16 cellular contexts compared by ENCODE assay signal in genomic region chr11:57410287-57410686, GRCh38. TPM values are rescaled to one million over a fixed set of nuclear protein-coding genes. Genes with fewer than 3 reads are reported as not detected.
A peak's percentile ranks its signal among the peaks of the same experiment; 100 is the strongest.
DNase-seq lines count a peak whose midpoint lies in the region; ATAC-seq and TF ChIP-seq lines count a peak whose summit lies in the region.
"Had no signal": no experiment of that assay in that cellular context is flagged by ENCODE, and none has a peak within 500 bp of the region (broad histone marks: within the 10 kb centered on the region; RNA-seq: fewer than 3 reads in every experiment).

No MANE protein-coding gene starts in this region.

- H3K36me3 ChIP-seq in adipocyte (ENCODE audit: control insufficient read depth, insufficient read depth, low read length, severe bottlenecking) (peaks cover 46% of the 10 kb centered on the region), neural progenitor cell (no peaks in the 10 kb centered on the region), HAP-1 (replicated peaks) (peaks cover 21% of the 10 kb centered on the region)

- H3K36me3 Mint-ChIP-seq in HFFc6 (ENCODE audit: low read depth) (no peaks in the 10 kb centered on the region; the same call in 1 of the 2 replicates), neural progenitor cell (peaks cover 18% of the 10 kb centered on the region)

- TF ChIP-seq CTCF in AG10803 (conservative IDR thresholded peaks at IDR 0.05; ENCODE audit: low read length) (no peak), HFFc6 (IDR thresholded peaks at IDR 0.05) (no peak), foreskin keratinocyte (conservative IDR thresholded peaks at IDR 0.05) (no peak), neural progenitor cell (IDR thresholded peaks at IDR 0.05) (no peak)

- no peaks in the 10 kb centered on the region; the same call in none of the 2 replicates for H3K27me3 Mint-ChIP-seq in HFFc6 (ENCODE audit: insufficient read depth)
- peaks cover 8% of the 10 kb centered on the region for H3K27me3 Mint-ChIP-seq in neural progenitor cell (ENCODE audit: insufficient read depth, low read depth)
- H3K27me3 Mint-ChIP-seq: CD8-positive, alpha-beta memory T cell; naive thymus-derived CD8-positive, alpha-beta T cell had no signal

- no peak overlapping the region for H3K9ac ChIP-seq in adipocyte (ENCODE audit: low read length)
- H3K9ac ChIP-seq in neural progenitor cell: no peak overlapping the region

- H3K4me1 Mint-ChIP-seq in HFFc6 (ENCODE audit: low read depth) (peaks cover 18% of the 10 kb centered on the region), neural progenitor cell (no peaks in the 10 kb centered on the region)

- no peak overlapping the region for H3K4me3 ChIP-seq in AG10803 (ENCODE audit: low read length)
- no peak overlapping the region for H3K4me3 ChIP-seq in adipocyte (ENCODE audit: low read length)
- no peak overlapping the region for H3K4me3 ChIP-seq in neural progenitor cell
- H3K4me3 ChIP-seq in HAP-1: no peak overlapping the region
- H3K4me3 ChIP-seq: right lobe of liver had no signal

- H4K20me1 ChIP-seq in neural progenitor cell (ENCODE audit: low read depth): no peaks in the 10 kb centered on the region

- no peaks in the 10 kb centered on the region for H3F3A ChIP-seq in neural progenitor cell (ENCODE audit: low read depth)

- ATAC-seq in foreskin keratinocyte: peak; percentile 33
- ATAC-seq in HG02870 (IDR thresholded peaks at IDR 0.05; ENCODE audit: unreplicated experiment): no peak
- ATAC-seq: naive thymus-derived CD8-positive, alpha-beta T cell; right lobe of liver had no signal

- H3K4me1 ChIP-seq in adipocyte (ENCODE audit: control insufficient read depth, insufficient read depth, low read length) (peaks cover 35% of the 10 kb centered on the region), foreskin keratinocyte (no peaks in the 10 kb centered on the region), neural progenitor cell (no peaks in the 10 kb centered on the region), HAP-1 (no peaks in the 10 kb centered on the region)
- H3K4me1 ChIP-seq: right lobe of liver had no signal

- H3K27ac ChIP-seq in foreskin keratinocyte: no peak overlapping the region
- H3K27ac ChIP-seq in neural progenitor cell: no peak overlapping the region
- H3K27ac ChIP-seq: right lobe of liver had no signal

- no peaks in the 10 kb centered on the region for H3K79me2 ChIP-seq in neural progenitor cell (ENCODE audit: low read depth)

- no peaks in the 10 kb centered on the region for H3K9me3 ChIP-seq in adipocyte (ENCODE audit: control insufficient read depth, low read length)
- no peaks in the 10 kb centered on the region for H3K9me3 ChIP-seq in neural progenitor cell (ENCODE audit: low read depth)
- H3K9me3 ChIP-seq in HAP-1: no peaks in the 10 kb centered on the region
- H3K9me3 ChIP-seq: right lobe of liver had no signal

- H3K27ac Mint-ChIP-seq in HFFc6 (no peak overlapping the region), neural progenitor cell (no peak overlapping the region)

- H3K4me3 Mint-ChIP-seq in HFFc6 (no peak overlapping the region), neural progenitor cell (no peak overlapping the region)
- H3K4me3 Mint-ChIP-seq: CD8-positive, alpha-beta memory T cell; naive thymus-derived CD8-positive, alpha-beta T cell had no signal

- DNase-seq in AG10803 (ENCODE audit: low read depth) (peak; percentile 80), HFFc6 (peak; percentile 70), adipocyte (ENCODE audit: low read depth) (peak; percentile 68), foreskin keratinocyte (peak in 1 of 2 donors; percentile 62), neural progenitor cell (ENCODE audit: low spot score) (no peak), HAP-1 (ENCODE audit: low spot score in 2 of 2) (no peak), NCI-H187 (lab: John Stamatoyannopoulos, UW) (no peak)
- DNase-seq: CD8-positive, alpha-beta memory T cell; head of caudate nucleus; naive thymus-derived CD8-positive, alpha-beta T cell; NCI-H146; NCI-H526 treated with DMSO at 0.1 percent for 48 hours; right lobe of liver had no signal

- H3K27me3 ChIP-seq in adipocyte (replicated peaks; ENCODE audit: control insufficient read depth, insufficient read depth, low read length): no peaks in the 10 kb centered on the region
- H3K27me3 ChIP-seq in foreskin keratinocyte: no peaks in the 10 kb centered on the region
- H3K27me3 ChIP-seq in neural progenitor cell: no peaks in the 10 kb centered on the region
- H3K27me3 ChIP-seq in HAP-1 (ENCODE audit: low read depth): no peaks in the 10 kb centered on the region
- H3K27me3 ChIP-seq: right lobe of liver had no signal

- in situ Hi-C loops in HAP-1 (cut with MboI; ENCODE audit: low sequenced_read_pairs): no loop called here

- H3K9me3 Mint-ChIP-seq in HFFc6 (no peaks in the 10 kb centered on the region), neural progenitor cell (no peaks in the 10 kb centered on the region)
- H3K9me3 Mint-ChIP-seq: CD8-positive, alpha-beta memory T cell; naive thymus-derived CD8-positive, alpha-beta T cell had no signal

- H2AFZ ChIP-seq in neural progenitor cell (replicated peaks): no peak overlapping the region

- no peak overlapping the region for H3K4me2 ChIP-seq in neural progenitor cell

RNA-seq across cellular contexts. Expression of gene SLC43A3, which starts 16.6 kb away (rescaled TPM):
- 10 to 100 TPM in 4 of 6 experiments, 1 to 10 TPM in 2; 2.1 to 18.7 (median 15.8) TPM for total RNA-seq in HFFc6 (2021; fragmentation: NEBNext Ultra II Directional; extraction: Animal tissue kit (Norgen Biotek cat#: 25700))
- total RNA-seq in foreskin keratinocyte (69.9 and 95.3 TPM in 2 replicates), neural progenitor cell (ENCODE audit: low replicate concordance) (5.6 and 7.8 TPM in 2 replicates)
- 41.7 and 72.0 TPM in 2 replicates for polyA plus RNA-seq in foreskin keratinocyte

RNA-seq across cellular contexts. Expression of gene PRG2, which starts 19.8 kb away (rescaled TPM):
- not detected for total RNA-seq in HFFc6 (2021; fragmentation: NEBNext Ultra II Directional; extraction: Animal tissue kit (Norgen Biotek cat#: 25700))
- 0.17 TPM in 1 of 2 replicates, not detected in the other for total RNA-seq in foreskin keratinocyte
- not detected in 2 replicates for polyA plus RNA-seq in foreskin keratinocyte
- total RNA-seq in neural progenitor cell (ENCODE audit: low replicate concordance): not detected in 2 replicates
- total RNA-seq: naive thymus-derived CD8-positive, alpha-beta T cell had no signal
- polyA plus RNA-seq: CD8-positive, alpha-beta memory T cell; naive thymus-derived CD8-positive, alpha-beta T cell had no signal

RNA-seq across cellular contexts. Expression of gene PRG3, which starts 29.3 kb away (rescaled TPM):
- total RNA-seq in HFFc6 (2021; fragmentation: NEBNext Ultra II Directional; extraction: Animal tissue kit (Norgen Biotek cat#: 25700)): not detected
- total RNA-seq in foreskin keratinocyte: not detected in 2 replicates
- polyA plus RNA-seq in foreskin keratinocyte: not detected in 2 replicates
- total RNA-seq in neural progenitor cell (ENCODE audit: low replicate concordance): not detected in 2 replicates
- total RNA-seq: activated CD8-positive, alpha-beta memory T cell treated with anti-CD3 and anti-CD28 coated beads for 36 hours; CD8-positive, alpha-beta memory T cell; naive thymus-derived CD8-positive, alpha-beta T cell; right lobe of liver had no signal
- polyA plus RNA-seq: adipose tissue; CD8-positive, alpha-beta memory T cell; naive thymus-derived CD8-positive, alpha-beta T cell had no signal

RNA-seq across cellular contexts. Expression of gene RTN4RL2, which starts 50.0 kb away (rescaled TPM):
- under 1 TPM; 0.09 to 0.66 (median 0.35) TPM for total RNA-seq in HFFc6 (2021; fragmentation: NEBNext Ultra II Directional; extraction: Animal tissue kit (Norgen Biotek cat#: 25700))
- total RNA-seq in foreskin keratinocyte (0.10 and 0.11 TPM in 2 replicates), neural progenitor cell (ENCODE audit: low replicate concordance) (0.13 and 1.9 TPM in 2 replicates)
- polyA plus RNA-seq in foreskin keratinocyte: 0.34 and 0.42 TPM in 2 replicates
- total RNA-seq: naive thymus-derived CD8-positive, alpha-beta T cell had no signal

Comparison
In these comparisons a context has a peak if more than half of its experiments do, and no peak if none do; other contexts are left out.
1. DNase-seq: peak in AG10803 (single experiment), HFFc6 (single experiment) and adipocyte (single experiment); none in neural progenitor cell (single experiment), HAP-1 (0 of 2) and NCI-H187 (0 of 2).